In genomic region chr2:88018077-88018805, GRCh38 we compare ENCODE assay signal across 16 cellular contexts. TPM values are rescaled to one million over a fixed set of nuclear protein-coding genes. Genes with fewer than 3 reads are reported as not detected.
A peak's percentile ranks its signal among the peaks of the same experiment; 100 is the strongest.
DNase-seq lines count a peak whose midpoint lies in the region; ATAC-seq and TF ChIP-seq lines count a peak whose summit lies in the region.
"Not testable (repeated sequence)": the region's sequence is repeated elsewhere in the genome, so short reads cannot be mapped to it uniquely, and the experiment has no call there.
"Had no signal": no experiment of that assay in that cellular context is flagged by ENCODE, and none has a peak within 500 bp of the region (broad histone marks: within the 10 kb centered on the region; RNA-seq: fewer than 3 reads in every experiment).

No MANE protein-coding gene starts in this region.

- H3K4me1 ChIP-seq in A673 (ENCODE audit: insufficient read depth, low read length, poor library complexity, severe bottlenecking); GM23338 (ENCODE audit: insufficient read depth); naive thymus-derived CD4-positive, alpha-beta T cell (ENCODE audit: control insufficient read depth in 2 of 2, insufficient read depth in 2 of 2, low read length in 2 of 2): not testable (repeated sequence)

- CTCF ChIA-PET in A673 (lab: Charles Lee); naive thymus-derived CD4-positive, alpha-beta T cell (lab: Charles Lee): not testable (repeated sequence)
- CTCF ChIA-PET in activated CD4-positive, alpha-beta T cell treated with anti-CD3 and anti-CD28 coated beads, Interleukin-2, amount 10 ng/mL, durations not matched to agents 7 days and 5 days (lab: Charles Lee) = interaction anchor here (1.6 kb wide), 1 partner anchor 37 kb away, joined by 3 read pairs; no protein-coding TSS in a partner anchor

- H3K4me3 ChIP-seq in A673 (ENCODE audit: low read depth, low read length, poor library complexity, severe bottlenecking) = peak overlapping the region; percentile 57
- H3K4me3 ChIP-seq in GM23338; naive thymus-derived CD4-positive, alpha-beta T cell (ENCODE audit: low read length): not testable (repeated sequence)

- not testable (repeated sequence) for H3K36me3 ChIP-seq in A673 (ENCODE audit: insufficient read depth, low read length, poor library complexity, severe bottlenecking); GM23338 (ENCODE audit: insufficient read depth); naive thymus-derived CD4-positive, alpha-beta T cell (ENCODE audit: control insufficient read depth in 2 of 3, insufficient read depth in 3 of 3, low read length in 3 of 3)

- H3K4me3 Mint-ChIP-seq in GM23338 (peak overlapping the region; percentile 33; the same call in 1 of the 3 replicates), progenitor cell of endocrine pancreas (ENCODE audit: low read depth) (peak overlapping the region; percentile 95)
- H3K4me3 Mint-ChIP-seq in activated CD4-positive, alpha-beta T cell treated with anti-CD3 and anti-CD28 coated beads, Interleukin-2, amount 10 ng/mL, durations not matched to agents 7 days and 5 days = peak overlapping the region; percentile 96
- peak overlapping the region; percentile 99 for H3K4me3 Mint-ChIP-seq in activated naive CD8-positive, alpha-beta T cell
- peak overlapping the region; percentile 93 to 95 for H3K4me3 Mint-ChIP-seq in effector memory CD8-positive, alpha-beta T cell
- H3K4me3 Mint-ChIP-seq in naive thymus-derived CD4-positive, alpha-beta T cell = peak overlapping the region in 9 of 10 donors; percentile 95 to 99 (median 97)

- not testable (repeated sequence) for H3K9me2 ChIP-seq in GM23338 (ENCODE audit: insufficient read depth)

- H3K27ac Mint-ChIP-seq in GM23338; activated CD4-positive, alpha-beta T cell treated with anti-CD3 and anti-CD28 coated beads, Interleukin-2, amount 10 ng/mL, durations not matched to agents 7 days and 5 days; activated naive CD8-positive, alpha-beta T cell; progenitor cell of endocrine pancreas: not testable (repeated sequence)
- H3K27ac Mint-ChIP-seq in effector memory CD8-positive, alpha-beta T cell = peak overlapping the region in 1 of 2 donors; percentile 48
- H3K27ac Mint-ChIP-seq in naive thymus-derived CD4-positive, alpha-beta T cell = peak overlapping the region in 2 of 9 donors; percentile 97 to 98

- H3K4me1 Mint-ChIP-seq in GM23338 = peaks cover 27% of the 10 kb centered on the region
- H3K4me1 Mint-ChIP-seq in activated CD4-positive, alpha-beta T cell treated with anti-CD3 and anti-CD28 coated beads, Interleukin-2, amount 10 ng/mL, durations not matched to agents 7 days and 5 days = peaks cover 22% of the 10 kb centered on the region
- peaks cover 19% of the 10 kb centered on the region for H3K4me1 Mint-ChIP-seq in activated naive CD8-positive, alpha-beta T cell (ENCODE audit: low read depth)
- peaks cover 12 to 14% of the 10 kb centered on the region in 2 donors for H3K4me1 Mint-ChIP-seq in effector memory CD8-positive, alpha-beta T cell (ENCODE audit: low read depth in 2 of 2)
- H3K4me1 Mint-ChIP-seq in naive thymus-derived CD4-positive, alpha-beta T cell = peaks cover 5 to 27% (median 21%) of the 10 kb centered on the region in 7 donors
- not testable (repeated sequence) for H3K4me1 Mint-ChIP-seq in progenitor cell of endocrine pancreas (ENCODE audit: low read depth)

- intact Hi-C loops in A673 (cut with micrococcal nuclease; ENCODE audit: unreplicated experiment) = not testable (repeated sequence)
- intact Hi-C loops in naive thymus-derived CD4-positive, alpha-beta T cell (cut with micrococcal nuclease) = loop anchor here in 1 of 2 donors (10.0 kb wide), 1 partner anchor 1823 kb away; the partner anchor contains the start of genes IMMT and MRPL35

- POLR2A ChIA-PET in A673 (lab: Charles Lee; ENCODE audit: low non-redundant PET); activated CD4-positive, alpha-beta T cell treated with anti-CD3 and anti-CD28 coated beads, Interleukin-2, amount 10 ng/mL, durations not matched to agents 7 days and 5 days (lab: Charles Lee): not testable (repeated sequence)
- POLR2A ChIA-PET in naive thymus-derived CD4-positive, alpha-beta T cell (lab: Charles Lee) = interaction anchor here (1.2 kb wide), 1 partner anchor 20 kb away, joined by 3 read pairs; no protein-coding TSS in a partner anchor

- H3K4me2 ChIP-seq in GM23338 = peak overlapping the region; percentile 77

- not testable (repeated sequence) for BruUV-seq in A673 (replicated peaks; lab: Mats Ljungman, UMichigan)

- H3K9me3 ChIP-seq in A673 (ENCODE audit: low read depth, low read length, poor library complexity, severe bottlenecking); naive thymus-derived CD4-positive, alpha-beta T cell (ENCODE audit: control insufficient read depth in 2 of 3, low read length in 3 of 3): not testable (repeated sequence)

- peaks cover 14% of the 10 kb centered on the region for H3K27me3 Mint-ChIP-seq in GM23338 (ENCODE audit: insufficient read depth, low read depth, poor library complexity)
- not testable (repeated sequence) for H3K27me3 Mint-ChIP-seq in activated CD4-positive, alpha-beta T cell treated with anti-CD3 and anti-CD28 coated beads, Interleukin-2, amount 10 ng/mL, durations not matched to agents 7 days and 5 days; activated naive CD8-positive, alpha-beta T cell; effector memory CD8-positive, alpha-beta T cell; naive thymus-derived CD4-positive, alpha-beta T cell; progenitor cell of endocrine pancreas

- in situ Hi-C loops in SK-MEL-5 (cut with HindIII; ENCODE audit: low pct_unique_long_range_greater_than_20kb, low sequenced_read_pairs) = not testable (repeated sequence)

- not testable (repeated sequence) for H4K20me1 ChIP-seq in GM23338 (replicated peaks; ENCODE audit: insufficient read depth)

- not testable (repeated sequence) for H3K27ac ChIP-seq in A673 (ENCODE audit: low read depth, low read length, poor library complexity, severe bottlenecking); GM23338 (ENCODE audit: low read depth); naive thymus-derived CD4-positive, alpha-beta T cell (ENCODE audit: low read depth, low read length)

- H3K36me3 Mint-ChIP-seq in GM23338 (ENCODE audit: low read depth) = peaks cover 19% of the 10 kb centered on the region
- not testable (repeated sequence) for H3K36me3 Mint-ChIP-seq in activated CD4-positive, alpha-beta T cell treated with anti-CD3 and anti-CD28 coated beads, Interleukin-2, amount 10 ng/mL, durations not matched to agents 7 days and 5 days (ENCODE audit: low read depth); activated naive CD8-positive, alpha-beta T cell; naive thymus-derived CD4-positive, alpha-beta T cell; progenitor cell of endocrine pancreas (ENCODE audit: insufficient read depth)
- peaks cover 19% of the 10 kb centered on the region for H3K36me3 Mint-ChIP-seq in effector memory CD8-positive, alpha-beta T cell (ENCODE audit: insufficient read depth)

- H3K27me3 ChIP-seq in A673 (replicated peaks; ENCODE audit: insufficient read depth, low read depth, low read length, poor library complexity); GM23338 (ENCODE audit: insufficient read depth); naive thymus-derived CD4-positive, alpha-beta T cell (ENCODE audit: control insufficient read depth in 2 of 2, insufficient read depth in 2 of 2, low read length in 2 of 2): not testable (repeated sequence)

- peaks cover 21% of the 10 kb centered on the region for H3K9me3 Mint-ChIP-seq in GM23338
- H3K9me3 Mint-ChIP-seq in activated CD4-positive, alpha-beta T cell treated with anti-CD3 and anti-CD28 coated beads, Interleukin-2, amount 10 ng/mL, durations not matched to agents 7 days and 5 days; activated naive CD8-positive, alpha-beta T cell (ENCODE audit: low read depth); effector memory CD8-positive, alpha-beta T cell; naive thymus-derived CD4-positive, alpha-beta T cell; progenitor cell of endocrine pancreas (ENCODE audit: low read depth): not testable (repeated sequence)

- not testable (repeated sequence) for ATAC-seq in GM23338; effector memory CD8-positive, alpha-beta T cell (replicated peaks); naive thymus-derived CD4-positive, alpha-beta T cell

- not testable (repeated sequence) for H3K79me2 ChIP-seq in GM23338 (replicated peaks; ENCODE audit: insufficient read depth)

- DNase-seq in A673 (ENCODE audit: low spot score) (peak; percentile 54), SK-MEL-5 (ENCODE audit: low read depth, low spot score) (peak; percentile 31)
- not testable (repeated sequence) for DNase-seq in GM23338 (ENCODE audit: low spot score); activated CD4-positive, alpha-beta T cell treated with anti-CD3 and anti-CD28 coated beads, Interleukin-2, amount 10 ng/mL, durations not matched to agents 7 days and 5 days; effector memory CD8-positive, alpha-beta T cell; naive thymus-derived CD4-positive, alpha-beta T cell; progenitor cell of endocrine pancreas (ENCODE audit: low spot score, unreplicated experiment)

- H3F3A ChIP-seq in GM23338 (replicated peaks; ENCODE audit: low read depth) = not testable (repeated sequence)

- H2AFZ ChIP-seq in GM23338 = not testable (repeated sequence)

- TF ChIP-seq CTCF in A673 (conservative IDR thresholded peaks at IDR 0.05; ENCODE audit: low read depth, low read length); GM23338 (conservative IDR thresholded peaks at IDR 0.05; ENCODE audit: low read depth in 2 of 2); progenitor cell of endocrine pancreas (IDR thresholded peaks at IDR 0.05; ENCODE audit: unreplicated experiment): not testable (repeated sequence)

RNA-seq across cellular contexts. Expression of gene RNU2-63P, which starts 1.9 kb away (rescaled TPM):
- total RNA-seq in A673 (2021) = 10.9 and 11.4 TPM in 2 replicates
- not detected in 2 replicates for total RNA-seq in GM23338 (2014; rRNA removed; shearing (Covaris generic))
- polyA plus RNA-seq in GM23338 (2016; fragmentation: Nextera tagmentation; extraction: Ambion mirVana) = 2.0 and 2.8 TPM in 2 replicates
- not detected in 2 replicates for total RNA-seq in SK-MEL-5 (2014; rRNA removed; shearing (Covaris generic))
- polyA plus RNA-seq in SK-MEL-5 (2015; cell fraction: cytosol; rRNA removed) = not detected in 2 replicates
- not detected in 2 replicates for polyA plus RNA-seq in SK-MEL-5 (2015; cell fraction: nucleus; rRNA removed)
- total RNA-seq in activated CD4-positive, alpha-beta T cell treated with anti-CD3 and anti-CD28 coated beads, Interleukin-2, amount 10 ng/mL, durations not matched to agents 7 days and 5 days = 1 to 10 TPM; 1.9 TPM
- 10 to 100 TPM in 3 of 5 experiments, not detected in 2; 14.5 to 28.7 (median 16.6) TPM for total RNA-seq in naive thymus-derived CD4-positive, alpha-beta T cell
- 10 to 100 TPM in 1 of 2 donors, not detected in 1; 12.4 TPM for polyA plus RNA-seq in naive thymus-derived CD4-positive, alpha-beta T cell
- total RNA-seq in progenitor cell of endocrine pancreas = 2.8 TPM in 1 of 2 replicates, not detected in the other
- total RNA-seq: G401, left ventricle myocardium inferior, urinary bladder had no signal
- polyA plus RNA-seq: neural cell, urinary bladder had no signal

RNA-seq across cellular contexts. Expression of gene KRCC1, which starts 37.3 kb away (rescaled TPM):
- 8.5 and 9.3 TPM in 2 replicates for total RNA-seq in A673 (2021)
- 10.3 and 10.5 TPM in 2 replicates for total RNA-seq in GM23338 (2014; rRNA removed; shearing (Covaris generic))
- polyA plus RNA-seq in GM23338 (2016; fragmentation: Nextera tagmentation; extraction: Ambion mirVana) = 12.5 and 12.8 TPM in 2 replicates
- 15.7 and 18.2 TPM in 2 replicates for total RNA-seq in SK-MEL-5 (2014; rRNA removed; shearing (Covaris generic))
- 9.6 and 14.9 TPM in 2 replicates for polyA plus RNA-seq in SK-MEL-5 (2015; cell fraction: cytosol; rRNA removed)
- polyA plus RNA-seq in SK-MEL-5 (2015; cell fraction: nucleus; rRNA removed) = 3.8 and 8.8 TPM in 2 replicates
- 10 to 100 TPM; 20.5 to 21.7 TPM for total RNA-seq in activated CD4-positive, alpha-beta T cell treated with anti-CD3 and anti-CD28 coated beads, Interleukin-2, amount 10 ng/mL, durations not matched to agents 7 days and 5 days
- 10 to 100 TPM in 4 of 5 experiments, 1 to 10 TPM in 1; 7.1 to 33.9 (median 29.3) TPM for total RNA-seq in naive thymus-derived CD4-positive, alpha-beta T cell
- polyA plus RNA-seq in naive thymus-derived CD4-positive, alpha-beta T cell = 10 to 100 TPM; 28.3 to 33.0 TPM
- total RNA-seq in progenitor cell of endocrine pancreas = 16.2 and 16.7 TPM in 2 replicates

RNA-seq across cellular contexts. Expression of gene SMYD1, which starts 49.4 kb away (rescaled TPM):
- total RNA-seq in A673 (2021) = not detected in 2 replicates
- 0.07 TPM in 1 of 2 replicates, not detected in the other for total RNA-seq in GM23338 (2014; rRNA removed; shearing (Covaris generic))
- polyA plus RNA-seq in GM23338 (2016; fragmentation: Nextera tagmentation; extraction: Ambion mirVana) = 0.35 TPM in 1 of 2 replicates, not detected in the other
- total RNA-seq in SK-MEL-5 (2014; rRNA removed; shearing (Covaris generic)) = 0.50 and 0.77 TPM in 2 replicates
- 0.71 TPM in 2 replicates for polyA plus RNA-seq in SK-MEL-5 (2015; cell fraction: cytosol; rRNA removed)
- 0.76 and 0.93 TPM in 2 replicates for polyA plus RNA-seq in SK-MEL-5 (2015; cell fraction: nucleus; rRNA removed)
- total RNA-seq in activated CD4-positive, alpha-beta T cell treated with anti-CD3 and anti-CD28 coated beads, Interleukin-2, amount 10 ng/mL, durations not matched to agents 7 days and 5 days = not detected
- not detected for total RNA-seq in naive thymus-derived CD4-positive, alpha-beta T cell
- under 1 TPM; 0.15 to 0.21 TPM for polyA plus RNA-seq in naive thymus-derived CD4-positive, alpha-beta T cell
- not detected in 2 replicates for total RNA-seq in progenitor cell of endocrine pancreas
- total RNA-seq: G401; posterior vena cava; right lobe of liver; SJSA1; T-helper 1 cell treated with Interleukin-12 subunit alpha and Interleukin-12 subunit beta and Interleukin-4 antibody, amounts not matched to agents 30 ng/mL and 1 ng/mL, for 36 hours had no signal
- polyA plus RNA-seq: neural cell had no signal

Comparison
In these comparisons a context has a peak if more than half of its experiments do, and no peak if none do; other contexts are left out.
1. H3K4me3 Mint-ChIP-seq: peak in every context shown above with its lines; median percentile 99 in activated naive CD8-positive, alpha-beta T cell; 97 in naive thymus-derived CD4-positive, alpha-beta T cell; 96 in activated CD4-positive, alpha-beta T cell treated with anti-CD3 and anti-CD28 coated beads, Interleukin-2, amount 10 ng/mL, durations not matched to agents 7 days and 5 days; 95 in progenitor cell of endocrine pancreas; 94 in effector memory CD8-positive, alpha-beta T cell; 33 in GM23338.